Comparison of ENCODE assay signal across 8 cellular contexts in the genomic region with DNA sequence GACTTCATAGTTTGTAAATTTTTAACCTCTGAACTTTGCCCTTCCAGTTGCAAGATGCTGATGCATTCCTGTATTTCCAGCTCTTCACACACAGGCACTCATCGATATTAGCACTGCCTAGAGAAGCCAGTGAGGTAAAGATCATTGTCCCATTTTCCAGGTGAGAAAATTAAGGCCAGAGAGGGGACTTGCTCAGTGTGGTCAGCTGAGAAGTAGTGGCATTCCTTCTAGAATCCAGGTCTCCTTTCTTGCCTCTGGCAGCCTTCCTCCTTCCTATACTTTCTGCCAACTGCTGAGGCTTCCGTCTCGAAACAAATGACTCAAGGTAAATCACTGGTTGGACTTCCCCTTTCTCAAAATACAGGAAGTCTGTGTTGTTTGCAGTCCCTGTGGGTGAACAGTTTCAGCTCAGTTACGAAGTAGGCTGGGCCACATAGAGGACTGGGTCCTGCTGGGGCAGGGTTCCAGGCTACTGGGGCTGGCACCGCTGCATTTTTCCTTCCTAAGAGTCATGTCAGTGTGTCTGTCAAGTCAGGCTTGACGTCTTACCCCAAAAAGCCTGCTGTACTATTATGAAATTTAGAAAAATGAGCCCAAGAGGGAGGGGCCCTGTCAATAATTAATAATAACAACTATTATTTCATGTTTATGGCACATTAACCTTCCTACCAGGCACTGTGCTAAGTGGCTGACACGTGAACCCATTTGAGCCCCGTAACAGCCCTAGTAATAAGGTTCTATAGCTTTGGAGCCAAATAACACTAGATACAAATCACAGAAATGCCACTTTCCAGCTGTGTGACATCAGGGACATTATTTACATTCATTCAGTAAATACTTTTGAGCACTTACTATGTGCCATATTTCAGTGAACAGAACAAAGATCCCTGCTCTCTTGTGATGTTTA. TPM values are rescaled to one million over a fixed set of nuclear protein-coding genes. Genes with fewer than 3 reads are reported as not detected.
DNase-seq lines count a peak whose midpoint lies in the region; ATAC-seq and TF ChIP-seq lines count a peak whose summit lies in the region.

No MANE protein-coding gene starts in this region.

- no peak for TF ChIP-seq CTCF in astrocyte of the cerebellum (IDR thresholded peaks at IDR 0.05; ENCODE audit: low read depth, low read length, missing control alignments)

- no peaks in the 10 kb centered on the region for H3K36me3 ChIP-seq in BLaER1

- no peaks in the 10 kb centered on the region for H3K27me3 Mint-ChIP-seq in T-helper 1 cell treated with Interleukin-12 subunit alpha and Interleukin-12 subunit beta and Interleukin-4 antibody, amounts not matched to agents 30 μg/mL and 1 μg/mL, for 36 hours (ENCODE audit: low read depth)

- H3K27me3 ChIP-seq in BLaER1: no peaks in the 10 kb centered on the region

- in situ Hi-C loops in astrocyte of the cerebellum (cut with HindIII; ENCODE audit: low sequenced_read_pairs): no loop called here

- ATAC-seq in GM19395 (IDR thresholded peaks at IDR 0.05; ENCODE audit: unreplicated experiment) (peak; percentile 91), HG03521 (IDR thresholded peaks at IDR 0.05; ENCODE audit: unreplicated experiment) (peak; percentile 89), left lobe of liver (peak; percentile 71)

- H3K4me1 ChIP-seq in BLaER1: peaks cover 56% of the 10 kb centered on the region

- no peaks in the 10 kb centered on the region for H4K20me1 ChIP-seq in BLaER1

- peak overlapping the region; percentile 91 for H3K27ac Mint-ChIP-seq in T-helper 1 cell treated with Interleukin-12 subunit alpha and Interleukin-12 subunit beta and Interleukin-4 antibody, amounts not matched to agents 30 μg/mL and 1 μg/mL, for 36 hours

- H3K9me3 Mint-ChIP-seq in T-helper 1 cell treated with Interleukin-12 subunit alpha and Interleukin-12 subunit beta and Interleukin-4 antibody, amounts not matched to agents 30 μg/mL and 1 μg/mL, for 36 hours: peaks cover 3% of the 10 kb centered on the region

- no peaks in the 10 kb centered on the region for H3K9me3 ChIP-seq in BLaER1

- peaks cover 62% of the 10 kb centered on the region for H3K4me1 Mint-ChIP-seq in T-helper 1 cell treated with Interleukin-12 subunit alpha and Interleukin-12 subunit beta and Interleukin-4 antibody, amounts not matched to agents 30 μg/mL and 1 μg/mL, for 36 hours (ENCODE audit: low read depth)

- peak overlapping the region; percentile 58; the same call in 1 of the 2 replicates for H3K9ac ChIP-seq in BLaER1

- peak overlapping the region; percentile 74 for H3K4me2 ChIP-seq in BLaER1

- DNase-seq in astrocyte of the cerebellum (ENCODE audit: low read depth): peak; percentile 70
- DNase-seq in left lobe of liver (ENCODE audit: low spot score): peak; percentile 52
- DNase-seq in stimulated activated CD8-positive, alpha-beta memory T cell treated with anti-CD3 and anti-CD28 coated beads, Interleukin-15, amount 100 ng/mL, for 48 hours (ENCODE audit: low read depth in 2 of 2): peak; percentile 49 to 61
- DNase-seq in cerebellum (ENCODE audit: low spot score): no peak

- H3K4me3 Mint-ChIP-seq in T-helper 1 cell treated with Interleukin-12 subunit alpha and Interleukin-12 subunit beta and Interleukin-4 antibody, amounts not matched to agents 30 μg/mL and 1 μg/mL, for 36 hours: peak overlapping the region; percentile 71

- H3K4me3 ChIP-seq in BLaER1 (peak overlapping the region; percentile 9; the same call in 1 of the 2 replicates), astrocyte of the cerebellum (ENCODE audit: low read depth, low read length) (no peak overlapping the region)

- H3K36me3 Mint-ChIP-seq in T-helper 1 cell treated with Interleukin-12 subunit alpha and Interleukin-12 subunit beta and Interleukin-4 antibody, amounts not matched to agents 30 μg/mL and 1 μg/mL, for 36 hours (ENCODE audit: low read depth): peaks cover 11% of the 10 kb centered on the region

- peak overlapping the region; percentile 67 for H3K27ac ChIP-seq in BLaER1

RNA-seq across cellular contexts. Expression of a gene that starts 16.6 kb away (rescaled TPM):
- total RNA-seq in left lobe of liver (6.6 TPM), cerebellum (23.9 TPM)

RNA-seq across cellular contexts. Expression of a gene that starts 55.4 kb away (rescaled TPM):
- total RNA-seq in left lobe of liver (120 TPM), cerebellum (52.4 TPM)
